In genomic region chr9:108565651-108566378, GRCh38 we compare ENCODE assay signal across 8 cellular contexts.
A peak's percentile ranks its signal among the peaks of the same experiment; 100 is the strongest.
DNase-seq lines count a peak whose midpoint lies in the region; ATAC-seq and TF ChIP-seq lines count a peak whose summit lies in the region.

No MANE protein-coding gene starts in this region.

- H3K4me3 ChIP-seq in astrocyte of the spinal cord (ENCODE audit: low read depth, low read length) (no peak overlapping the region), skeletal muscle cell (ENCODE audit: low read depth, low read length) (no peak overlapping the region)

- TF ChIP-seq CTCF in astrocyte of the spinal cord (IDR thresholded peaks at IDR 0.05; ENCODE audit: low read depth, low read length): peak; percentile 89

- ATAC-seq in GM19372 (IDR thresholded peaks at IDR 0.05; ENCODE audit: low read depth, unreplicated experiment) (peak; percentile 77), HG03460 (IDR thresholded peaks at IDR 0.05; ENCODE audit: unreplicated experiment) (peak; percentile 67)

- DNase-seq in DMS 273 (lab: John Stamatoyannopoulos, UW; ENCODE audit: unreplicated experiment) (peak; percentile 89), NCI-H510A (lab: John Stamatoyannopoulos, UW) (peak; percentile 16), astrocyte of the spinal cord (ENCODE audit: low read depth, low spot score) (peak; percentile 86), hypothalamus (lab: John Stamatoyannopoulos, UW) (peak in 26 of 51 donors; percentile 1 to 81 (median 24)), skeletal muscle cell (ENCODE audit: low read depth) (peak; percentile 58)
- no peak for DNase-seq in activated CD4-positive, CD25-positive, alpha-beta regulatory T cell treated with anti-CD3 and anti-CD28 coated beads, Interleukin-2, amount 50 U/mL, for 72 hours

- in situ Hi-C loops in astrocyte of the spinal cord (cut with HindIII; ENCODE audit: low sequenced_read_pairs): no loop called here
